ENCODE assay signal across 16 cellular contexts in genomic region chr9:119811030-119811429, GRCh38.
A peak's percentile ranks its signal among the peaks of the same experiment; 100 is the strongest.
DNase-seq lines count a peak whose midpoint lies in the region; ATAC-seq and TF ChIP-seq lines count a peak whose summit lies in the region.
"Had no signal": no experiment of that assay in that cellular context is flagged by ENCODE, and none has a peak within 500 bp of the region (broad histone marks: within the 10 kb centered on the region; RNA-seq: fewer than 3 reads in every experiment).

No MANE protein-coding gene starts in this region.

- H3K9me3 Mint-ChIP-seq in MCF 10A (ENCODE audit: unreplicated experiment) (peaks cover 33% of the 10 kb centered on the region), osteocyte (ENCODE audit: unreplicated experiment) (no peaks in the 10 kb centered on the region)
- H3K9me3 Mint-ChIP-seq: activated naive CD8-positive, alpha-beta T cell treated with anti-CD3 and anti-CD28 coated beads for 36 hours; dendritic cell treated with granulocyte-macrophage colony-stimulating factor and Interleukin-4, amounts not matched to agents 40 ng/mL and 50 ng/mL, for 4 days had no signal

- ATAC-seq in gastroesophageal sphincter, result peak; percentile 54
- ATAC-seq in HG03342 (IDR thresholded peaks at IDR 0.05; ENCODE audit: unreplicated experiment), result no peak

- CTCF ChIA-PET in MCF 10A (lab: Yijun Ruan, JAX), result interaction anchor here (0.6 to 0.8 kb wide), 2 partner anchors 22 to 401 kb away, joined by 4 to 5 read pairs; no protein-coding TSS in a partner anchor
- CTCF ChIA-PET in mammary epithelial cell (lab: Charles Lee; ENCODE audit: low non-redundant PET), result no interaction called here

- BruUV-seq in MCF 10A (replicated peaks; lab: Mats Ljungman, UMichigan) (no TSS peak), mammary epithelial cell (replicated peaks; lab: Mats Ljungman, UMichigan) (no TSS peak)

- 77% methylated on average over 8 of the region's 8 CpGs for WGBS in mammary epithelial cell (ENCODE audit: low coverage, missing lambda C conversion rate)
- 52 to 100% methylated on average over 1 to 8 of the region's 8 CpGs for WGBS in gastroesophageal sphincter (ENCODE audit: low coverage in 1 of 2), 2 donors

- H3K9me3 ChIP-seq in mammary epithelial cell (replicated peaks; ENCODE audit: insufficient read depth, low read length) (no peaks in the 10 kb centered on the region), gastroesophageal sphincter (no peaks in the 10 kb centered on the region), tibial artery (no peaks in the 10 kb centered on the region)

- no peaks in the 10 kb centered on the region for H4K20me1 ChIP-seq in mammary epithelial cell (ENCODE audit: insufficient read depth, low read length)

- H3K27me3 ChIP-seq in mammary epithelial cell (ENCODE audit: insufficient read depth, low read length) (no peaks in the 10 kb centered on the region), gastroesophageal sphincter (no peaks in the 10 kb centered on the region), tibial artery (no peaks in the 10 kb centered on the region)
- H3K27me3 ChIP-seq: neural progenitor cell had no signal

- no peak overlapping the region for H3K9ac ChIP-seq in mammary epithelial cell (ENCODE audit: insufficient read depth, low read length)
- H3K9ac ChIP-seq: neural progenitor cell had no signal

- intact Hi-C loops in MCF 10A (cut with micrococcal nuclease) (no loop called here), mammary epithelial cell (cut with micrococcal nuclease) (no loop called here), tibial artery (cut with DNase I; ENCODE audit: low total_unique reads) (no loop called here)

- H3K36me3 ChIP-seq in mammary epithelial cell (ENCODE audit: insufficient read depth, low read length) (no peaks in the 10 kb centered on the region), gastroesophageal sphincter (no peaks in the 10 kb centered on the region), tibial artery (no peaks in the 10 kb centered on the region)
- H3K36me3 ChIP-seq: neural progenitor cell had no signal

- H3K79me2 ChIP-seq in mammary epithelial cell (ENCODE audit: insufficient read depth, low read length), result no peaks in the 10 kb centered on the region

- H3K27ac Mint-ChIP-seq in MCF 10A (ENCODE audit: low read depth, unreplicated experiment) (no peak overlapping the region), osteocyte (ENCODE audit: unreplicated experiment) (no peak overlapping the region)
- H3K27ac Mint-ChIP-seq: activated naive CD8-positive, alpha-beta T cell treated with anti-CD3 and anti-CD28 coated beads for 36 hours; dendritic cell treated with granulocyte-macrophage colony-stimulating factor and Interleukin-4, amounts not matched to agents 40 ng/mL and 50 ng/mL, for 4 days had no signal

- H3K4me1 Mint-ChIP-seq in MCF 10A (ENCODE audit: insufficient read depth, unreplicated experiment), result no peaks in the 10 kb centered on the region
- H3K4me1 Mint-ChIP-seq in osteocyte (ENCODE audit: unreplicated experiment), result no peaks in the 10 kb centered on the region
- H3K4me1 Mint-ChIP-seq: activated naive CD8-positive, alpha-beta T cell treated with anti-CD3 and anti-CD28 coated beads for 36 hours had no signal

- in situ Hi-C loops in mammary epithelial cell (cut with MboI; ENCODE audit: low sequenced_read_pairs in 2 of 2), result no loop called here

- no peak overlapping the region for H3K4me2 ChIP-seq in mammary epithelial cell (ENCODE audit: insufficient read depth, low read depth, low read length)
- H3K4me2 ChIP-seq: neural progenitor cell had no signal

- POLR2A ChIA-PET in MCF 10A (lab: Yijun Ruan, JAX), result no interaction called here

- no peaks in the 10 kb centered on the region for H3K4me1 ChIP-seq in mammary epithelial cell (ENCODE audit: insufficient read depth, low read length)
- H3K4me1 ChIP-seq in gastroesophageal sphincter, result no peaks in the 10 kb centered on the region
- H3K4me1 ChIP-seq in tibial artery, result no peaks in the 10 kb centered on the region

- dilution Hi-C loops in mammary epithelial cell (cut with HindIII; ENCODE audit: low sequenced_read_pairs), result no loop called here

- no peak for TF ChIP-seq EP300 in gastroesophageal sphincter (IDR thresholded peaks at IDR 0.05)

- no peaks in the 10 kb centered on the region for H3K27me3 Mint-ChIP-seq in MCF 10A (ENCODE audit: insufficient read depth, unreplicated experiment)
- H3K27me3 Mint-ChIP-seq in osteocyte (ENCODE audit: unreplicated experiment), result no peaks in the 10 kb centered on the region
- H3K27me3 Mint-ChIP-seq: dendritic cell treated with granulocyte-macrophage colony-stimulating factor and Interleukin-4, amounts not matched to agents 40 ng/mL and 50 ng/mL, for 4 days had no signal

- H3K27ac ChIP-seq in mammary epithelial cell (ENCODE audit: insufficient read depth, low read depth, low read length) (no peak overlapping the region), gastroesophageal sphincter (peak overlapping the region in 3 of 4 donors; percentile 12 to 39 (median 17)), tibial artery (peak overlapping the region; percentile 11 to 18), caudate nucleus (ENCODE audit: low read depth, low read length) (no peak overlapping the region)
- H3K27ac ChIP-seq: neural progenitor cell had no signal

- TF ChIP-seq POLR2A in gastroesophageal sphincter (IDR thresholded peaks at IDR 0.05), result no peak

- H3K4me3 Mint-ChIP-seq in MCF 10A (ENCODE audit: unreplicated experiment), result no peak overlapping the region
- no peak overlapping the region for H3K4me3 Mint-ChIP-seq in osteocyte (ENCODE audit: unreplicated experiment)
- H3K4me3 Mint-ChIP-seq: activated naive CD8-positive, alpha-beta T cell treated with anti-CD3 and anti-CD28 coated beads for 36 hours; dendritic cell treated with granulocyte-macrophage colony-stimulating factor and Interleukin-4, amounts not matched to agents 40 ng/mL and 50 ng/mL, for 4 days; neural progenitor cell had no signal

- H3K36me3 Mint-ChIP-seq in MCF 10A (ENCODE audit: insufficient read depth, unreplicated experiment), result peaks cover 7% of the 10 kb centered on the region
- no peaks in the 10 kb centered on the region for H3K36me3 Mint-ChIP-seq in osteocyte (ENCODE audit: unreplicated experiment)
- H3K36me3 Mint-ChIP-seq: activated naive CD8-positive, alpha-beta T cell treated with anti-CD3 and anti-CD28 coated beads for 36 hours; neural progenitor cell had no signal

- H2AFZ ChIP-seq in mammary epithelial cell (ENCODE audit: low read depth, low read length), result no peak overlapping the region
- H2AFZ ChIP-seq: neural progenitor cell had no signal

- no peak overlapping the region for H3K4me3 ChIP-seq in mammary epithelial cell (replicated peaks in 1 of 3; ENCODE audit: insufficient read depth in 1 of 3, low read depth in 2 of 3, low read length in 3 of 3)
- H3K4me3 ChIP-seq in gastroesophageal sphincter, result no peak overlapping the region
- no peak overlapping the region for H3K4me3 ChIP-seq in tibial artery
- H3K4me3 ChIP-seq: neural progenitor cell had no signal

- TF ChIP-seq CTCF in MCF 10A (IDR thresholded peaks at IDR 0.05; ENCODE audit: unreplicated experiment), result no peak
- TF ChIP-seq CTCF in mammary epithelial cell (conservative IDR thresholded peaks at IDR 0.05 in 1 of 2, IDR thresholded peaks at IDR 0.05 in 1 of 2; ENCODE audit: extremely low read depth in 1 of 2, insufficient read depth in 1 of 2, low read depth in 1 of 2, low read length in 2 of 2), result no peak
- no peak for TF ChIP-seq CTCF in gastroesophageal sphincter (IDR thresholded peaks at IDR 0.05)
- no peak for TF ChIP-seq CTCF in tibial artery (IDR thresholded peaks at IDR 0.05)
- TF ChIP-seq CTCF in osteocyte (IDR thresholded peaks at IDR 0.05), result no peak

- DNase-seq in MCF 10A (ENCODE audit: unreplicated experiment) (peak; percentile 58), mammary epithelial cell (no peak), SW480 (ENCODE audit: low spot score) (peak; percentile 19), tibial artery (peak in 1 of 2 donors; percentile 62), osteocyte (ENCODE audit: extremely low spot score, unreplicated experiment) (no peak), caudate nucleus (lab: John Stamatoyannopoulos, UW) (no peak)
- DNase-seq: 8988T; activated naive CD8-positive, alpha-beta T cell treated with anti-CD3 and anti-CD28 coated beads for 36 hours; foreskin melanocyte; GOT3; NCI-H1417; NCI-H526 had no signal

Comparison
In these comparisons a context has a peak if more than half of its experiments do, and no peak if none do; other contexts are left out.
1. DNase-seq: peak in MCF 10A (single experiment) and SW480 (single experiment); none in mammary epithelial cell (single experiment), osteocyte (single experiment) and caudate nucleus (0 of 61).
2. H3K27ac ChIP-seq: peak in gastroesophageal sphincter (3 of 4) and tibial artery (2 of 2); none in mammary epithelial cell (single experiment) and caudate nucleus (single experiment).